ENCODE assay signal across 12 cellular contexts in the genomic region with DNA sequence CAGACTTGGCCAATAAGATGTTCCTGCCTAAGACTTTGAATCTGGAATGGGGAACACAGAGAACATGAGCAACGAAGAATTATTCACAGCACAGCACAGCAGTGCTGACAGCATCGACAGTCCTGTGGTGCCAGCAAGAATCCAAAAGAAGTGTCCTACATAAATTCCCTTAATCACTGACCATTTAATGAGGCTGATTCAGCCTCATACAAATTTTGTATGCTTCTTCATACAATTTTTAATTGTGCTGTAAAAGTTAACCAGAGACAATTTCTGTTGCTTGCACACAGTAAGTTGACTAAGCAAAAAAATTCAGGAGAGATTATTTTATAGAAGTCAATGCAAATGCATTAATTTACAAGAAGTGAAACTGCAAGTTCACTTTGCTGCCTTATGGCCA.
"Had no signal": no experiment of that assay in that cellular context is flagged by ENCODE, and none has a peak within 500 bp of the region (broad histone marks: within the 10 kb centered on the region; RNA-seq: fewer than 3 reads in every experiment).

No MANE protein-coding gene starts in this region.

- DNase-seq: activated CD4-positive, alpha-beta memory T cell treated with anti-CD3 and anti-CD28 coated beads for 36 hours; activated gamma-delta T cell; activated T-cell treated with anti-CD3 and anti-CD28 coated beads, Interleukin-2, amount 50 U/mL, for 48 hours; amygdala; effector memory CD8-positive, alpha-beta T cell; hypothalamus; mucosa of descending colon; naive thymus-derived CD8-positive, alpha-beta T cell; right cardiac atrium; trophoblast cell had no signal

- ATAC-seq: effector memory CD8-positive, alpha-beta T cell; mucosa of descending colon; naive thymus-derived CD8-positive, alpha-beta T cell; right cardiac atrium; stimulated activated memory B cell treated with anti-CD40 and anti-IgM and Interleukin-4, amounts not matched to agents 10 μg/mL and 1 μg/mL and 100 μg/mL, for 72 hours had no signal

- H3K4me3 ChIP-seq: lung, mucosa of descending colon had no signal
